ENCODE assay signal across 16 cellular contexts in genomic region chr15:100771745-100772144, GRCh38.
DNase-seq lines count a peak whose midpoint lies in the region; ATAC-seq and TF ChIP-seq lines count a peak whose summit lies in the region.
"Had no signal": no experiment of that assay in that cellular context is flagged by ENCODE, and none has a peak within 500 bp of the region (broad histone marks: within the 10 kb centered on the region; RNA-seq: fewer than 3 reads in every experiment).

No MANE protein-coding gene starts in this region.

- H3K27me3 ChIP-seq in heart left ventricle: peaks cover 0 to 2% (median 0%) of the 10 kb centered on the region in 9 donors
- H3K27me3 ChIP-seq: thyroid gland had no signal

- intact Hi-C loops in heart left ventricle (cut with DNase I): no loop called here
- intact Hi-C loops in sciatic nerve (cut with DNase I): no loop called here

- H3K4me3 ChIP-seq in heart left ventricle: no peak overlapping the region
- H3K4me3 ChIP-seq: thyroid gland had no signal

- 58 to 67% (median 62%) methylated on average over 4 of the region's 4 CpGs for WGBS in heart left ventricle, 4 donors

- DNase-seq in DMS 273 (lab: John Stamatoyannopoulos, UW; ENCODE audit: unreplicated experiment): peak; percentile 9
- DNase-seq in DMS 273 treated with DMSO at 0.1 percent for 48 hours (lab: John Stamatoyannopoulos, UW): no peak
- DNase-seq in SK-N-DZ (ENCODE audit: low spot score): peak; percentile 27
- no peak for DNase-seq in heart left ventricle
- peak; percentile 43 for DNase-seq in sciatic nerve (ENCODE audit: low spot score)
- DNase-seq in middle frontal gyrus (ENCODE audit: extremely low spot score, low spot score): no peak
- DNase-seq: activated naive CD4-positive, alpha-beta T cell treated with anti-CD3 and anti-CD28 coated beads, Interleukin-2, amount 50 U/mL, for 16 hours; effector memory CD4-positive, alpha-beta T cell; NCI-H2171; T-helper 2 cell; thyroid gland had no signal

- H3K4me1 ChIP-seq in heart left ventricle: no peaks in the 10 kb centered on the region
- H3K4me1 ChIP-seq: thyroid gland had no signal

- no peak for TF ChIP-seq CTCF in heart left ventricle (IDR thresholded peaks at IDR 0.05)

- H3K9me3 ChIP-seq in heart left ventricle: no peaks in the 10 kb centered on the region
- H3K9me3 ChIP-seq: neutrophil, thyroid gland had no signal

- H3K27ac ChIP-seq in heart left ventricle: no peak overlapping the region
- H3K27ac ChIP-seq: 22Rv1, neutrophil, thyroid gland had no signal

- peak; percentile 58 to 73 (median 68) for ATAC-seq in heart left ventricle
- ATAC-seq in sciatic nerve: peak; percentile 41
- no peak for ATAC-seq in HG03108 (IDR thresholded peaks at IDR 0.05; ENCODE audit: unreplicated experiment)
- no peak for ATAC-seq in GM18873 (IDR thresholded peaks at IDR 0.05; ENCODE audit: low FRiP score, unreplicated experiment)
- ATAC-seq: HepG2 had no signal

- no peaks in the 10 kb centered on the region for H3K36me3 ChIP-seq in heart left ventricle
- H3K36me3 ChIP-seq: neutrophil, thyroid gland had no signal

- no peak for TF ChIP-seq POLR2A in heart left ventricle (IDR thresholded peaks at IDR 0.05)

Comparison
In these comparisons a context has a peak if more than half of its experiments do, and no peak if none do; other contexts are left out.
1. DNase-seq: peak in DMS 273 (single experiment), SK-N-DZ (single experiment) and sciatic nerve (single experiment); none in DMS 273 treated with DMSO at 0.1 percent for 48 hours (single experiment), heart left ventricle (0 of 5) and middle frontal gyrus (single experiment).
2. ATAC-seq: peak in heart left ventricle (4 of 4) and sciatic nerve (single experiment); none in HG03108 (single experiment) and GM18873 (single experiment).